Comparison of ENCODE assay signal across 11 cellular contexts in genomic region chrX:38799995-38800394, GRCh38. TPM values are rescaled to one million over a fixed set of nuclear protein-coding genes. Genes with fewer than 3 reads are reported as not detected.
DNase-seq lines count a peak whose midpoint lies in the region; TF ChIP-seq lines count a peak whose summit lies in the region.
"Had no signal": no experiment of that assay in that cellular context is flagged by ENCODE, and none has a peak within 500 bp of the region (broad histone marks: within the 10 kb centered on the region; RNA-seq: fewer than 3 reads in every experiment).

No MANE protein-coding gene starts in this region.

- no peaks in the 10 kb centered on the region for H4K20me1 ChIP-seq in neural cell (ENCODE audit: insufficient read depth)

- H2AFZ ChIP-seq in neural cell (ENCODE audit: low read depth, low read length): no peak overlapping the region

- no peaks in the 10 kb centered on the region for H3K36me3 Mint-ChIP-seq in activated naive CD4-positive, alpha-beta T cell treated with anti-CD3 and anti-CD28 coated beads, Interleukin-2, amount 50 U/mL, for 24 hours
- H3K36me3 Mint-ChIP-seq: natural killer cell treated with Interleukin-12 subunit alpha and Interleukin-12 subunit beta and Interleukin-15 and Interleukin-18, amount 100 ng/mL, for 72 hours had no signal

- no peaks in the 10 kb centered on the region for H3K36me3 ChIP-seq in neural cell (ENCODE audit: insufficient read depth, low read length)

- no peak overlapping the region for H3K4me3 ChIP-seq in HL-60 (replicated peaks; ENCODE audit: insufficient read depth, low read length)
- no peak overlapping the region for H3K4me3 ChIP-seq in neural cell (ENCODE audit: low read length)
- H3K4me3 ChIP-seq: MG63 had no signal

- H3K4me3 Mint-ChIP-seq in activated naive CD4-positive, alpha-beta T cell treated with anti-CD3 and anti-CD28 coated beads, Interleukin-2, amount 50 U/mL, for 24 hours: peak overlapping the region; percentile 21
- H3K4me3 Mint-ChIP-seq: effector memory CD8-positive, alpha-beta T cell; natural killer cell treated with Interleukin-12 subunit alpha and Interleukin-12 subunit beta and Interleukin-15 and Interleukin-18, amount 100 ng/mL, for 72 hours had no signal

- H3K27ac ChIP-seq in HL-60 (replicated peaks): peak overlapping the region; percentile 96; the same call in 1 of the 2 replicates
- H3K27ac ChIP-seq in neural cell (ENCODE audit: low read length): no peak overlapping the region

- peaks cover 3% of the 10 kb centered on the region for H3K79me2 ChIP-seq in neural cell (replicated peaks; ENCODE audit: insufficient read depth, low read length)

- no peaks in the 10 kb centered on the region for H3F3A ChIP-seq in neural cell (ENCODE audit: insufficient read depth, low read length, poor library complexity, severe bottlenecking)

- DNase-seq in NCI-H2171 treated with DMSO at 0.1 percent for 48 hours (lab: John Stamatoyannopoulos, UW) (peak; percentile 18), NCI-H2171 (lab: John Stamatoyannopoulos, UW) (no peak), HL-60 (ENCODE audit: low read depth in 1 of 2, low spot score in 1 of 2) (peak in 1 of 2 experiments; percentile 36), NCI-H510A (lab: John Stamatoyannopoulos, UW) (no peak), C1 segment of cervical spinal cord (lab: John Stamatoyannopoulos, UW) (no peak)
- DNase-seq in stimulated activated CD4-positive, alpha-beta T cell treated with anti-CD3 and anti-CD28 coated beads, Interleukin-1b, Interleukin-23, amount 100 ng/mL, for 48 hours: no peak
- DNase-seq: effector memory CD8-positive, alpha-beta T cell; MG63 had no signal

- H3K9me3 Mint-ChIP-seq in activated naive CD4-positive, alpha-beta T cell treated with anti-CD3 and anti-CD28 coated beads, Interleukin-2, amount 50 U/mL, for 24 hours: no peaks in the 10 kb centered on the region
- H3K9me3 Mint-ChIP-seq: effector memory CD8-positive, alpha-beta T cell; natural killer cell treated with Interleukin-12 subunit alpha and Interleukin-12 subunit beta and Interleukin-15 and Interleukin-18, amount 100 ng/mL, for 72 hours had no signal

- H3K27ac Mint-ChIP-seq in activated naive CD4-positive, alpha-beta T cell treated with anti-CD3 and anti-CD28 coated beads, Interleukin-2, amount 50 U/mL, for 24 hours: peak overlapping the region; percentile 60
- H3K27ac Mint-ChIP-seq: natural killer cell treated with Interleukin-12 subunit alpha and Interleukin-12 subunit beta and Interleukin-15 and Interleukin-18, amount 100 ng/mL, for 72 hours had no signal

- no peak for TF ChIP-seq EP300 in neural cell (conservative IDR thresholded peaks at IDR 0.05; ENCODE audit: poor library complexity, severe bottlenecking)

- TF ChIP-seq RAD21 in neural cell (conservative IDR thresholded peaks at IDR 0.05): peak; percentile 43

- H3K4me1 Mint-ChIP-seq in activated naive CD4-positive, alpha-beta T cell treated with anti-CD3 and anti-CD28 coated beads, Interleukin-2, amount 50 U/mL, for 24 hours: peaks cover 17% of the 10 kb centered on the region

- no peaks in the 10 kb centered on the region for H3K9me2 ChIP-seq in neural cell (ENCODE audit: insufficient read depth, low read length)

- H3K9ac ChIP-seq in neural cell (ENCODE audit: low read length): no peak overlapping the region

- no peaks in the 10 kb centered on the region for H3K27me3 Mint-ChIP-seq in activated naive CD4-positive, alpha-beta T cell treated with anti-CD3 and anti-CD28 coated beads, Interleukin-2, amount 50 U/mL, for 24 hours
- H3K27me3 Mint-ChIP-seq: effector memory CD8-positive, alpha-beta T cell had no signal

- H3K4me2 ChIP-seq in neural cell (ENCODE audit: low read length): no peak overlapping the region

- H3K27me3 ChIP-seq in HL-60 (ENCODE audit: insufficient read depth, poor library complexity, severe bottlenecking) (no peaks in the 10 kb centered on the region), neural cell (ENCODE audit: insufficient read depth, low read depth, low read length) (no peaks in the 10 kb centered on the region)
- H3K27me3 ChIP-seq: MG63 had no signal

- TF ChIP-seq CTCF in HL-60 (IDR thresholded peaks at IDR 0.05; ENCODE audit: insufficient read depth, low read length) (no peak), neural cell (IDR thresholded peaks at IDR 0.05; ENCODE audit: poor library complexity, severe bottlenecking) (peak; percentile 30)

- no peaks in the 10 kb centered on the region for H3K9me3 ChIP-seq in neural cell (ENCODE audit: low read length)
- H3K9me3 ChIP-seq: MG63 had no signal

TF ChIP-seq in neural cell, 6 proteins besides CTCF, POLR2A, EP300 and RAD21:
- TF ChIP-seq EZH2 (IDR thresholded peaks at IDR 0.05; ENCODE audit: borderline replicate concordance, insufficient read depth, low read length, poor library complexity, severe bottlenecking) (no peak), POLR2AphosphoS5 (IDR thresholded peaks at IDR 0.05) (no peak), MXI1 (conservative IDR thresholded peaks at IDR 0.05; ENCODE audit: poor library complexity, severe bottlenecking) (no peak), SMC3 (conservative IDR thresholded peaks at IDR 0.05; ENCODE audit: poor library complexity) (no peak), TAF1 (IDR thresholded peaks at IDR 0.05; ENCODE audit: low read depth) (no peak)
- TF ChIP-seq, protein P1, sequence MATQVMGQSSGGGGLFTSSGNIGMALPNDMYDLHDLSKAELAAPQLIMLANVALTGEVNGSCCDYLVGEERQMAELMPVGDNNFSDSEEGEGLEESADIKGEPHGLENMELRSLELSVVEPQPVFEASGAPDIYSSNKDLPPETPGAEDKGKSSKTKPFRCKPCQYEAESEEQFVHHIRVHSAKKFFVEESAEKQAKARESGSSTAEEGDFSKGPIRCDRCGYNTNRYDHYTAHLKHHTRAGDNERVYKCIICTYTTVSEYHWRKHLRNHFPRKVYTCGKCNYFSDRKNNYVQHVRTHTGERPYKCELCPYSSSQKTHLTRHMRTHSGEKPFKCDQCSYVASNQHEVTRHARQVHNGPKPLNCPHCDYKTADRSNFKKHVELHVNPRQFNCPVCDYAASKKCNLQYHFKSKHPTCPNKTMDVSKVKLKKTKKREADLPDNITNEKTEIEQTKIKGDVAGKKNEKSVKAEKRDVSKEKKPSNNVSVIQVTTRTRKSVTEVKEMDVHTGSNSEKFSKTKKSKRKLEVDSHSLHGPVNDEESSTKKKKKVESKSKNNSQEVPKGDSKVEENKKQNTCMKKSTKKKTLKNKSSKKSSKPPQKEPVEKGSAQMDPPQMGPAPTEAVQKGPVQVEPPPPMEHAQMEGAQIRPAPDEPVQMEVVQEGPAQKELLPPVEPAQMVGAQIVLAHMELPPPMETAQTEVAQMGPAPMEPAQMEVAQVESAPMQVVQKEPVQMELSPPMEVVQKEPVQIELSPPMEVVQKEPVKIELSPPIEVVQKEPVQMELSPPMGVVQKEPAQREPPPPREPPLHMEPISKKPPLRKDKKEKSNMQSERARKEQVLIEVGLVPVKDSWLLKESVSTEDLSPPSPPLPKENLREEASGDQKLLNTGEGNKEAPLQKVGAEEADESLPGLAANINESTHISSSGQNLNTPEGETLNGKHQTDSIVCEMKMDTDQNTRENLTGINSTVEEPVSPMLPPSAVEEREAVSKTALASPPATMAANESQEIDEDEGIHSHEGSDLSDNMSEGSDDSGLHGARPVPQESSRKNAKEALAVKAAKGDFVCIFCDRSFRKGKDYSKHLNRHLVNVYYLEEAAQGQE (IDR thresholded peaks at IDR 0.05; ENCODE audit: borderline replicate concordance): no peak

RNA-seq across cellular contexts. Expression of gene MID1IP1, which starts 1.3 kb away (rescaled TPM):
- 8.2 and 11.1 TPM in 2 replicates for polyA plus RNA-seq in neural cell
- 6.7 and 8.5 TPM in 2 replicates for polyA minus RNA-seq in neural cell
